8 cellular contexts compared by ENCODE assay signal in the genomic region with DNA sequence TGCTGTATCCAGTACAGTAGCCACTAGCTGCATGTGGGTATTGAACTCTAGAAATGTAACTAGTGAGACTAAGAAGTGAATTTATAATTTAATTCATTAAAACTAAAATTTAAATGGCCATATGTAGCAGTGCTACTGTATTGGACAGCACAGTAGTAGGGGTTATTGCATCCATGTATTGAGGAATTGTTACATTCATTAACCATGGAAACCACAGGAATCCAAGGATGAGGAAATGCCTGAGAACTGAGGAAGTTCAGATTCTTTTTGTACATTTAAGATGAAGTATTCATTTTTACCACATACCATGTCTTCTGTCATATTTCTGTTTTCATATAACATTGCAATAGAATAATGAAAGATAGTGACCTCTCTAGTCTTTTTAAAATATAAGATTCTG. TPM values are rescaled to one million over a fixed set of nuclear protein-coding genes. Genes with fewer than 3 reads are reported as not detected.
A peak's percentile ranks its signal among the peaks of the same experiment; 100 is the strongest.
DNase-seq lines count a peak whose midpoint lies in the region; ATAC-seq and TF ChIP-seq lines count a peak whose summit lies in the region.

No MANE protein-coding gene starts in this region.

- H3K27me3 ChIP-seq in AG04450 (ENCODE audit: control insufficient read depth, insufficient read depth, low read length) (no peaks in the 10 kb centered on the region), tibial artery (no peaks in the 10 kb centered on the region)

- H3K36me3 Mint-ChIP-seq in HFFc6 (ENCODE audit: low read depth) (peaks cover 19% of the 10 kb centered on the region; the same call in 1 of the 2 replicates), immature natural killer cell (peaks cover 0 to 5% (median 3%) of the 10 kb centered on the region in 3 donors)
- H3K36me3 Mint-ChIP-seq in activated CD8-positive, alpha-beta T cell treated with anti-CD3 and anti-CD28 coated beads, Interleukin-2, amount 10 ng/mL, durations not matched to agents 7 days and 5 days (ENCODE audit: low read depth), result peaks cover 37% of the 10 kb centered on the region

- no peak for ATAC-seq in activated CD8-positive, alpha-beta T cell treated with anti-CD3 and anti-CD28 coated beads, Interleukin-2, amount 10 ng/mL, durations not matched to agents 7 days and 5 days
- no peak for ATAC-seq in GM21423 (IDR thresholded peaks at IDR 0.05; ENCODE audit: unreplicated experiment)

- CTCF ChIA-PET in AG04450 (lab: Charles Lee), result interaction anchor here (0.7 to 2.0 kb wide), 4 partner anchors 61 to 223 kb away, joined by 3 to 7 read pairs (median 4); no protein-coding TSS in a partner anchor
- CTCF ChIA-PET in activated CD8-positive, alpha-beta T cell treated with anti-CD3 and anti-CD28 coated beads, Interleukin-2, amount 10 ng/mL, durations not matched to agents 7 days and 5 days (lab: Charles Lee), result interaction anchor here (2.2 to 4.1 kb wide), 4 partner anchors 20 to 223 kb away, joined by 6 to 25 read pairs (median 16); no protein-coding TSS in a partner anchor

- H3K4me1 ChIP-seq in tibial artery, result peaks cover 0 to 27% (median 12%) of the 10 kb centered on the region in 4 donors

- H3K9me3 ChIP-seq in AG04450 (ENCODE audit: control insufficient read depth, insufficient read depth, low read length) (no peaks in the 10 kb centered on the region), tibial artery (no peaks in the 10 kb centered on the region)

- POLR2A ChIA-PET in AG04450 (lab: Yijun Ruan, JAX), result no interaction called here
- POLR2A ChIA-PET in activated CD8-positive, alpha-beta T cell treated with anti-CD3 and anti-CD28 coated beads, Interleukin-2, amount 10 ng/mL, durations not matched to agents 7 days and 5 days (lab: Charles Lee), result no interaction called here

- peaks cover 36% of the 10 kb centered on the region for H3K4me1 Mint-ChIP-seq in HFFc6 (ENCODE audit: low read depth)
- H3K4me1 Mint-ChIP-seq in activated CD8-positive, alpha-beta T cell treated with anti-CD3 and anti-CD28 coated beads, Interleukin-2, amount 10 ng/mL, durations not matched to agents 7 days and 5 days (ENCODE audit: low read depth), result peaks cover 46% of the 10 kb centered on the region
- peaks cover 68 to 83% of the 10 kb centered on the region in 2 donors for H3K4me1 Mint-ChIP-seq in immature natural killer cell

- H3K9me3 Mint-ChIP-seq in HFFc6 (no peaks in the 10 kb centered on the region), immature natural killer cell (no peaks in the 10 kb centered on the region)
- peaks cover 12% of the 10 kb centered on the region for H3K9me3 Mint-ChIP-seq in activated CD8-positive, alpha-beta T cell treated with anti-CD3 and anti-CD28 coated beads, Interleukin-2, amount 10 ng/mL, durations not matched to agents 7 days and 5 days (ENCODE audit: insufficient read depth)

- no peak for TF ChIP-seq CTCF in AG04450 (IDR thresholded peaks at IDR 0.05; ENCODE audit: low read depth, low read length)
- TF ChIP-seq CTCF in HFFc6 (IDR thresholded peaks at IDR 0.05), result no peak
- no peak for TF ChIP-seq CTCF in tibial artery (IDR thresholded peaks at IDR 0.05)

- H3K36me3 ChIP-seq in tibial artery, result peaks cover 0 to 14% (median 10%) of the 10 kb centered on the region in 3 donors

- H3K4me3 Mint-ChIP-seq in HFFc6 (peak overlapping the region; percentile 97), immature natural killer cell (peak overlapping the region; percentile 42 to 79 (median 66))
- peak overlapping the region; percentile 97 for H3K4me3 Mint-ChIP-seq in activated CD8-positive, alpha-beta T cell treated with anti-CD3 and anti-CD28 coated beads, Interleukin-2, amount 10 ng/mL, durations not matched to agents 7 days and 5 days

- intact Hi-C loops in tibial artery (cut with DNase I; ENCODE audit: low total_unique reads), result loop anchor here (10.0 kb wide), 1 partner anchor 103 kb away; the partner anchor contains the start of genes CCDC18 and TMED5

- H3K27ac Mint-ChIP-seq in HFFc6 (peak overlapping the region; percentile 61), immature natural killer cell (peak overlapping the region in 5 of 6 donors; percentile 12 to 96 (median 57))
- peak overlapping the region; percentile 55 for H3K27ac Mint-ChIP-seq in activated CD8-positive, alpha-beta T cell treated with anti-CD3 and anti-CD28 coated beads, Interleukin-2, amount 10 ng/mL, durations not matched to agents 7 days and 5 days

- H3K27me3 Mint-ChIP-seq in HFFc6 (ENCODE audit: insufficient read depth), result no peaks in the 10 kb centered on the region
- H3K27me3 Mint-ChIP-seq in activated CD8-positive, alpha-beta T cell treated with anti-CD3 and anti-CD28 coated beads, Interleukin-2, amount 10 ng/mL, durations not matched to agents 7 days and 5 days (ENCODE audit: low read depth), result no peaks in the 10 kb centered on the region
- H3K27me3 Mint-ChIP-seq in immature natural killer cell (ENCODE audit: low read depth in 3 of 3), result peaks cover 7 to 15% (median 12%) of the 10 kb centered on the region in 3 donors

- H3K4me3 ChIP-seq in AG04450 (ENCODE audit: low read depth, low read length), result peak overlapping the region; percentile 93
- H3K4me3 ChIP-seq in tibial artery, result no peak overlapping the region

- H3K27ac ChIP-seq in AG04450 (ENCODE audit: low read depth, low read length), result no peak overlapping the region
- H3K27ac ChIP-seq in tibial artery, result no peak overlapping the region

- DNase-seq in AG04450 (ENCODE audit: low read depth, low spot score) (peak; percentile 50), HFFc6 (peak; percentile 72), immature natural killer cell (no peak), OCI-M1 (lab: John Stamatoyannopoulos, UW) (no peak), tibial artery (no peak), retina (no peak)
- no peak for DNase-seq in activated CD8-positive, alpha-beta T cell treated with anti-CD3 and anti-CD28 coated beads, Interleukin-2, amount 10 ng/mL, durations not matched to agents 7 days and 5 days

RNA-seq across cellular contexts. Expression of gene MTF2, which starts 2.6 kb away (rescaled TPM):
- 15.8 and 23.9 TPM in 2 replicates for polyA plus RNA-seq in AG04450 (2011; rRNA removed)
- polyA minus RNA-seq in AG04450 (2011; rRNA and poly(A)+ RNA removed), result 27.9 and 32.8 TPM in 2 replicates
- 10 to 100 TPM; 12.5 to 17.1 (median 14.0) TPM for total RNA-seq in HFFc6 (2021; fragmentation: NEBNext Ultra II Directional; extraction: Animal tissue kit (Norgen Biotek cat#: 25700))
- total RNA-seq in activated CD8-positive, alpha-beta T cell treated with anti-CD3 and anti-CD28 coated beads, Interleukin-2, amount 10 ng/mL, durations not matched to agents 7 days and 5 days, result 10 to 100 TPM; 56.4 to 63.2 TPM
- polyA plus RNA-seq in immature natural killer cell, result 100 to 1,000 TPM in 1 of 3 donors, 10 to 100 TPM in 2; 50.1 to 101 (median 74.9) TPM

Comparison
In these comparisons a context has a peak if more than half of its experiments do, and no peak if none do; other contexts are left out.
1. DNase-seq: peak in AG04450 (single experiment) and HFFc6 (single experiment); none in activated CD8-positive, alpha-beta T cell treated with anti-CD3 and anti-CD28 coated beads, Interleukin-2, amount 10 ng/mL, durations not matched to agents 7 days and 5 days (single experiment), immature natural killer cell (0 of 3), OCI-M1 (single experiment), tibial artery (0 of 2) and retina (single experiment).
2. Peak in every context shown above with its lines, with median percentiles within 50 percentile points of each other: H3K27ac Mint-ChIP-seq and H3K4me3 Mint-ChIP-seq.